Comparison of ENCODE assay signal across 19 cellular contexts in genomic region chr13:40434516-40435397, GRCh38.
DNase-seq lines count a peak whose midpoint lies in the region; ATAC-seq and TF ChIP-seq lines count a peak whose summit lies in the region.
"Had no signal": no experiment of that assay in that cellular context is flagged by ENCODE, and none has a peak within 500 bp of the region (broad histone marks: within the 10 kb centered on the region; RNA-seq: fewer than 3 reads in every experiment).

No MANE protein-coding gene starts in this region.

- no peak overlapping the region for H3K4me3 ChIP-seq in MM.1S (ENCODE audit: low read length)
- H3K4me3 ChIP-seq: ascending aorta, left lung, psoas muscle had no signal

- H3K9ac ChIP-seq in MM.1S (ENCODE audit: low read length), result no peak overlapping the region

- no peaks in the 10 kb centered on the region for H3K9me2 ChIP-seq in MM.1S (replicated peaks; ENCODE audit: insufficient read depth, low read length)

- no peak overlapping the region for H3K4me3 Mint-ChIP-seq in activated naive CD4-positive, alpha-beta T cell treated with anti-CD3 and anti-CD28 coated beads, Interleukin-2, amount 50 U/mL, for 24 hours
- H3K4me3 Mint-ChIP-seq in T-cell, result peak overlapping the region in 1 of 3 donors; percentile 41
- no peak overlapping the region for H3K4me3 Mint-ChIP-seq in stimulated activated effector memory CD8-positive, alpha-beta T cell treated with anti-CD3 and anti-CD28 coated beads, Interleukin-12 subunit alpha, Interleukin-12 subunit beta, amount 100 ng/mL, for 72 hours
- H3K4me3 Mint-ChIP-seq in osteocyte (ENCODE audit: unreplicated experiment), result no peak overlapping the region
- H3K4me3 Mint-ChIP-seq: activated T-cell treated with anti-CD3 and anti-CD28 coated beads, Interleukin-2, amount 50 U/mL, for 24 hours had no signal

- TF ChIP-seq CTCF in MM.1S (IDR thresholded peaks at IDR 0.05; ENCODE audit: low read length) (no peak), osteocyte (IDR thresholded peaks at IDR 0.05) (no peak)

- POLR2A ChIA-PET in T-cell (lab: Charles Lee), result interaction anchor here in 1 of 2 donors (0.6 kb wide), 1 partner anchor 12 kb away, joined by 3 read pairs; no protein-coding TSS in a partner anchor

- H3K27ac ChIP-seq in MM.1S (ENCODE audit: low read length), result no peak overlapping the region
- H3K27ac ChIP-seq: ascending aorta, left lung, psoas muscle had no signal

- peak; percentile 57 for ATAC-seq in GM21786 (IDR thresholded peaks at IDR 0.05; ENCODE audit: unreplicated experiment)
- ATAC-seq in T-cell (replicated peaks in 1 of 4), result peak; percentile 18 to 34 (median 25)
- ATAC-seq in stimulated activated effector memory CD8-positive, alpha-beta T cell treated with anti-CD3 and anti-CD28 coated beads, Interleukin-12 subunit alpha, Interleukin-12 subunit beta, amount 100 ng/mL, for 72 hours, result no peak
- ATAC-seq in GM19324 (IDR thresholded peaks at IDR 0.05; ENCODE audit: low FRiP score, unreplicated experiment), result no peak
- ATAC-seq: left lung, psoas muscle had no signal

- H2AFZ ChIP-seq in MM.1S (ENCODE audit: low read length), result no peak overlapping the region

- H3K4me1 ChIP-seq in MM.1S (ENCODE audit: low read length), result no peaks in the 10 kb centered on the region

- no peaks in the 10 kb centered on the region for H3F3A ChIP-seq in MM.1S (ENCODE audit: insufficient read depth, low read length)

- H3K36me3 ChIP-seq in MM.1S (replicated peaks; ENCODE audit: insufficient read depth, low read length), result no peaks in the 10 kb centered on the region
- H3K36me3 ChIP-seq: ascending aorta, left lung had no signal

- no peaks in the 10 kb centered on the region for H3K27me3 ChIP-seq in MM.1S (replicated peaks; ENCODE audit: insufficient read depth, low read length)
- H3K27me3 ChIP-seq: ascending aorta, left lung had no signal

- no peaks in the 10 kb centered on the region for H3K79me2 ChIP-seq in MM.1S (ENCODE audit: low read length)

- CTCF ChIA-PET in T-cell (lab: Charles Lee), result interaction anchor here (0.6 to 0.7 kb wide), 3 partner anchors 46 to 290 kb away, joined by 3 read pairs; no protein-coding TSS in a partner anchor

- H3K4me1 Mint-ChIP-seq in activated naive CD4-positive, alpha-beta T cell treated with anti-CD3 and anti-CD28 coated beads, Interleukin-2, amount 50 U/mL, for 24 hours, result peaks cover 73% of the 10 kb centered on the region
- peaks cover 74 to 81% (median 75%) of the 10 kb centered on the region in 3 donors for H3K4me1 Mint-ChIP-seq in T-cell
- H3K4me1 Mint-ChIP-seq in stimulated activated effector memory CD8-positive, alpha-beta T cell treated with anti-CD3 and anti-CD28 coated beads, Interleukin-12 subunit alpha, Interleukin-12 subunit beta, amount 100 ng/mL, for 72 hours, result peaks cover 40% of the 10 kb centered on the region
- peaks cover 16% of the 10 kb centered on the region for H3K4me1 Mint-ChIP-seq in osteocyte (ENCODE audit: unreplicated experiment)

- no peaks in the 10 kb centered on the region for H3K27me3 Mint-ChIP-seq in activated naive CD4-positive, alpha-beta T cell treated with anti-CD3 and anti-CD28 coated beads, Interleukin-2, amount 50 U/mL, for 24 hours
- H3K27me3 Mint-ChIP-seq in T-cell (no peaks in the 10 kb centered on the region), osteocyte (ENCODE audit: unreplicated experiment) (no peaks in the 10 kb centered on the region)
- H3K27me3 Mint-ChIP-seq: activated T-cell treated with anti-CD3 and anti-CD28 coated beads, Interleukin-2, amount 50 U/mL, for 24 hours had no signal

- no peaks in the 10 kb centered on the region for H3K9me3 ChIP-seq in MM.1S (replicated peaks; ENCODE audit: insufficient read depth, low read length)
- H3K9me3 ChIP-seq: ascending aorta, left lung, psoas muscle had no signal

- H4K20me1 ChIP-seq in MM.1S (ENCODE audit: insufficient read depth, low read length), result no peaks in the 10 kb centered on the region

- H3K9me3 Mint-ChIP-seq in activated naive CD4-positive, alpha-beta T cell treated with anti-CD3 and anti-CD28 coated beads, Interleukin-2, amount 50 U/mL, for 24 hours, result no peaks in the 10 kb centered on the region
- H3K9me3 Mint-ChIP-seq in T-cell (no peaks in the 10 kb centered on the region), osteocyte (ENCODE audit: unreplicated experiment) (no peaks in the 10 kb centered on the region)
- H3K9me3 Mint-ChIP-seq in stimulated activated effector memory CD8-positive, alpha-beta T cell treated with anti-CD3 and anti-CD28 coated beads, Interleukin-12 subunit alpha, Interleukin-12 subunit beta, amount 100 ng/mL, for 72 hours, result no peaks in the 10 kb centered on the region
- H3K9me3 Mint-ChIP-seq: activated T-cell treated with anti-CD3 and anti-CD28 coated beads, Interleukin-2, amount 50 U/mL, for 24 hours had no signal

- H3K36me3 Mint-ChIP-seq in activated naive CD4-positive, alpha-beta T cell treated with anti-CD3 and anti-CD28 coated beads, Interleukin-2, amount 50 U/mL, for 24 hours, result no peaks in the 10 kb centered on the region
- H3K36me3 Mint-ChIP-seq in T-cell, result no peaks in the 10 kb centered on the region
- H3K36me3 Mint-ChIP-seq in stimulated activated effector memory CD8-positive, alpha-beta T cell treated with anti-CD3 and anti-CD28 coated beads, Interleukin-12 subunit alpha, Interleukin-12 subunit beta, amount 100 ng/mL, for 72 hours, result no peaks in the 10 kb centered on the region
- H3K36me3 Mint-ChIP-seq in osteocyte (ENCODE audit: unreplicated experiment), result no peaks in the 10 kb centered on the region

- no peak for DNase-seq in activated naive CD4-positive, alpha-beta T cell treated with Interleukin-2 at 50 U/mL for 16 hours
- DNase-seq in T-cell (no peak), MM.1S (no peak), osteocyte (ENCODE audit: extremely low spot score, unreplicated experiment) (no peak)
- no peak for DNase-seq in stimulated activated effector memory CD8-positive, alpha-beta T cell treated with anti-CD3 and anti-CD28 coated beads, Interleukin-12 subunit alpha, Interleukin-12 subunit beta, amount 100 ng/mL, for 72 hours (ENCODE audit: low spot score in 2 of 2)
- DNase-seq: activated CD4-positive, CD25-positive, alpha-beta regulatory T cell; activated T-cell treated with anti-CD3 and anti-CD28 coated beads, Interleukin-2, amount 50 U/mL, for 24 hours; foreskin fibroblast; GOT3; left lung; NCI-H2081; NCI-H748 treated with DMSO at 0.1 percent for 48 hours; psoas muscle; RPMI8226; stimulated activated CD4-positive, alpha-beta T cell treated with anti-CD3 and anti-CD28 coated beads, Interleukin-12 subunit alpha, Interleukin-12 subunit beta, amount 100 ng/mL, for 4 hours had no signal

- H3K27ac Mint-ChIP-seq in activated naive CD4-positive, alpha-beta T cell treated with anti-CD3 and anti-CD28 coated beads, Interleukin-2, amount 50 U/mL, for 24 hours, result peak overlapping the region; percentile 8
- peak overlapping the region; percentile 54 to 82 for H3K27ac Mint-ChIP-seq in T-cell
- H3K27ac Mint-ChIP-seq in stimulated activated effector memory CD8-positive, alpha-beta T cell treated with anti-CD3 and anti-CD28 coated beads, Interleukin-12 subunit alpha, Interleukin-12 subunit beta, amount 100 ng/mL, for 72 hours, result peak overlapping the region; percentile 44
- no peak overlapping the region for H3K27ac Mint-ChIP-seq in osteocyte (ENCODE audit: unreplicated experiment)
- H3K27ac Mint-ChIP-seq: activated T-cell treated with anti-CD3 and anti-CD28 coated beads, Interleukin-2, amount 50 U/mL, for 24 hours had no signal

- no peak overlapping the region for H3K4me2 ChIP-seq in MM.1S (ENCODE audit: low read depth, low read length)

Comparison
In these comparisons a context has a peak if more than half of its experiments do, and no peak if none do; other contexts are left out.
1. ATAC-seq: peak in GM21786 (single experiment) and T-cell (4 of 4); none in stimulated activated effector memory CD8-positive, alpha-beta T cell treated with anti-CD3 and anti-CD28 coated beads, Interleukin-12 subunit alpha, Interleukin-12 subunit beta, amount 100 ng/mL, for 72 hours (single experiment) and GM19324 (single experiment).